ENCODE assay signal across 8 cellular contexts in genomic region chr4:84965558-84966381, GRCh38. TPM values are rescaled to one million over a fixed set of nuclear protein-coding genes. Genes with fewer than 3 reads are reported as not detected.
A peak's percentile ranks its signal among the peaks of the same experiment; 100 is the strongest.
DNase-seq lines count a peak whose midpoint lies in the region; ATAC-seq, FAIRE-seq and TF ChIP-seq lines count a peak whose summit lies in the region.

No MANE protein-coding gene starts in this region.

- no peak for DNase-seq in activated naive CD4-positive, alpha-beta T cell (lab: John Stamatoyannopoulos, UW)
- no peak for DNase-seq in Jurkat, Clone E6-1 (ENCODE audit: low read depth, low spot score)
- peak; percentile 2 for DNase-seq in activated CD8-positive, alpha-beta T cell treated with anti-CD3 and anti-CD28 coated beads for 36 hours
- DNase-seq in frontal cortex (ENCODE audit: low spot score in 2 of 2) (peak; percentile 69 to 73), NCI-H1694 treated with DMSO at 0.1 percent for 48 hours (lab: John Stamatoyannopoulos, UW) (no peak)
- no peak for DNase-seq in stimulated activated CD4-positive, alpha-beta T cell treated with anti-CD3 and anti-CD28 coated beads, Interleukin-4, amount 100 ng/mL, for 24 hours

- peaks cover 11% of the 10 kb centered on the region for H3K4me1 Mint-ChIP-seq in activated naive CD4-positive, alpha-beta T cell treated with anti-CD3 and anti-CD28 coated beads, Interleukin-2, amount 50 U/mL, for 24 hours
- H3K4me1 Mint-ChIP-seq in activated CD8-positive, alpha-beta T cell treated with anti-CD3 and anti-CD28 coated beads for 36 hours (ENCODE audit: low read depth), result peaks cover 9% of the 10 kb centered on the region
- H3K4me1 Mint-ChIP-seq in nephron, result peaks cover 23% of the 10 kb centered on the region

- CTCF ChIA-PET in activated CD8-positive, alpha-beta T cell treated with anti-CD3 and anti-CD28 coated beads for 36 hours (lab: Charles Lee), result interaction anchor here (0.6 kb wide), 1 partner anchor 216 kb away, joined by 3 read pairs; no protein-coding TSS in a partner anchor

- H3K27me3 Mint-ChIP-seq in activated naive CD4-positive, alpha-beta T cell treated with anti-CD3 and anti-CD28 coated beads, Interleukin-2, amount 50 U/mL, for 24 hours, result peaks cover 32% of the 10 kb centered on the region
- peaks cover 30% of the 10 kb centered on the region for H3K27me3 Mint-ChIP-seq in activated CD8-positive, alpha-beta T cell treated with anti-CD3 and anti-CD28 coated beads for 36 hours
- no peaks in the 10 kb centered on the region for H3K27me3 Mint-ChIP-seq in nephron (ENCODE audit: low read depth)

- H3K27ac Mint-ChIP-seq in activated naive CD4-positive, alpha-beta T cell treated with anti-CD3 and anti-CD28 coated beads, Interleukin-2, amount 50 U/mL, for 24 hours, result no peak overlapping the region
- no peak overlapping the region for H3K27ac Mint-ChIP-seq in activated CD8-positive, alpha-beta T cell treated with anti-CD3 and anti-CD28 coated beads for 36 hours
- H3K27ac Mint-ChIP-seq in nephron, result peak overlapping the region; percentile 89 to 99 (median 98)

- intact Hi-C loops in activated CD8-positive, alpha-beta T cell treated with anti-CD3 and anti-CD28 coated beads for 36 hours (cut with micrococcal nuclease), result no loop called here

- H3K4me3 Mint-ChIP-seq in activated naive CD4-positive, alpha-beta T cell treated with anti-CD3 and anti-CD28 coated beads, Interleukin-2, amount 50 U/mL, for 24 hours, result peak overlapping the region; percentile 58
- peak overlapping the region; percentile 42 for H3K4me3 Mint-ChIP-seq in activated CD8-positive, alpha-beta T cell treated with anti-CD3 and anti-CD28 coated beads for 36 hours
- H3K4me3 Mint-ChIP-seq in nephron, result peak overlapping the region; percentile 91 to 97 (median 96)

- peaks cover 4% of the 10 kb centered on the region for H3K9me3 Mint-ChIP-seq in activated naive CD4-positive, alpha-beta T cell treated with anti-CD3 and anti-CD28 coated beads, Interleukin-2, amount 50 U/mL, for 24 hours
- H3K9me3 Mint-ChIP-seq in activated CD8-positive, alpha-beta T cell treated with anti-CD3 and anti-CD28 coated beads for 36 hours, result no peaks in the 10 kb centered on the region
- H3K9me3 Mint-ChIP-seq in nephron, result no peaks in the 10 kb centered on the region

- peak overlapping the region; percentile 66 for H3K4me3 ChIP-seq in Jurkat, Clone E6-1 (ENCODE audit: low read length)

- no peak for TF ChIP-seq CTCF in activated CD8-positive, alpha-beta T cell treated with anti-CD3 and anti-CD28 coated beads for 36 hours (IDR thresholded peaks at IDR 0.05)
- TF ChIP-seq CTCF in nephron (IDR thresholded peaks at IDR 0.05; ENCODE audit: unreplicated experiment in 3 of 3), result peak in 1 of 3 experiments; percentile 22

- no peak for FAIRE-seq in frontal cortex (lab: Jason Lieb, UNC)

- ATAC-seq in activated CD8-positive, alpha-beta T cell treated with anti-CD3 and anti-CD28 coated beads for 36 hours, result peak; percentile 10

- H3K36me3 Mint-ChIP-seq in activated naive CD4-positive, alpha-beta T cell treated with anti-CD3 and anti-CD28 coated beads, Interleukin-2, amount 50 U/mL, for 24 hours, result no peaks in the 10 kb centered on the region
- no peaks in the 10 kb centered on the region for H3K36me3 Mint-ChIP-seq in activated CD8-positive, alpha-beta T cell treated with anti-CD3 and anti-CD28 coated beads for 36 hours (ENCODE audit: low read depth)
- H3K36me3 Mint-ChIP-seq in nephron (ENCODE audit: low read depth), result peaks cover 14% of the 10 kb centered on the region

- POLR2A ChIA-PET in activated CD8-positive, alpha-beta T cell treated with anti-CD3 and anti-CD28 coated beads for 36 hours (lab: Charles Lee), result no interaction called here

RNA-seq across cellular contexts. Expression of gene WDFY3, which starts 0.7 kb away (rescaled TPM):
- 3.1 TPM for polyA plus RNA-seq in Jurkat, Clone E6-1 (2012; ENCODE audit: insufficient read depth, insufficient read length)
- total RNA-seq in activated CD8-positive, alpha-beta T cell treated with anti-CD3 and anti-CD28 coated beads for 36 hours, result under 1 TPM; 0.09 to 0.38 TPM
- total RNA-seq in frontal cortex, result 119 TPM

Comparison
In these comparisons a context has a peak if more than half of its experiments do, and no peak if none do; other contexts are left out.
1. H3K27ac Mint-ChIP-seq: peak in nephron (3 of 3); none in activated naive CD4-positive, alpha-beta T cell treated with anti-CD3 and anti-CD28 coated beads, Interleukin-2, amount 50 U/mL, for 24 hours (single experiment) and activated CD8-positive, alpha-beta T cell treated with anti-CD3 and anti-CD28 coated beads for 36 hours (single experiment).
2. H3K4me3 Mint-ChIP-seq: peak in every context shown above with its lines; median percentile 96 in nephron; 58 in activated naive CD4-positive, alpha-beta T cell treated with anti-CD3 and anti-CD28 coated beads, Interleukin-2, amount 50 U/mL, for 24 hours; 42 in activated CD8-positive, alpha-beta T cell treated with anti-CD3 and anti-CD28 coated beads for 36 hours.
3. DNase-seq: peak in activated CD8-positive, alpha-beta T cell treated with anti-CD3 and anti-CD28 coated beads for 36 hours (single experiment) and frontal cortex (2 of 2); none in activated naive CD4-positive, alpha-beta T cell (0 of 4), Jurkat, Clone E6-1 (single experiment), NCI-H1694 treated with DMSO at 0.1 percent for 48 hours (single experiment) and stimulated activated CD4-positive, alpha-beta T cell treated with anti-CD3 and anti-CD28 coated beads, Interleukin-4, amount 100 ng/mL, for 24 hours (single experiment).
4. RNA of gene WDFY3, which starts 0.7 kb away (total RNA-seq): 119 TPM in frontal cortex (single experiment); 0.09 to 0.38 TPM in activated CD8-positive, alpha-beta T cell treated with anti-CD3 and anti-CD28 coated beads for 36 hours; every median in the first group is over 10 times any median in the second.